ENCODE assay signal across 11 cellular contexts in the genomic region with DNA sequence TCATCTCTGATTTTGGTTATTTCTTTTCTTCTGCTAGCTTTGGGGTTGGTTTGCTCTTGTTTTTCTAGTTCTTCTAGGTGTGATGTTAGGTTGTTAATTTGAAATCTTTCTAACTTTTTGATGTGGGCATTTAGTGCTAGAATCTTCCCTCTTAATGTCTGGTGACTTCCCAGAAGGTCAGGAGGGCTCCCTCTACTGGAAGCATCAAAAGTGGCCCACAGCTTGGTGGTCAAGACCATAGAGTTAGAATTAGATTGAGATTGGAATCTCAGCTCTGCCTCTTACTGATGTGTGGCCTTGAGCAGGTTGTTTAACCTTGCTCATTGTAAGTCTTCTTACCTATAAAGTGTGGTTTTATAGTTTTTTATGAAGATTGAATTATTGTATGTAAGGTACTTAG.
DNase-seq lines count a peak whose midpoint lies in the region; ATAC-seq, FAIRE-seq and TF ChIP-seq lines count a peak whose summit lies in the region.
"Had no signal": no experiment of that assay in that cellular context is flagged by ENCODE, and none has a peak within 500 bp of the region (broad histone marks: within the 10 kb centered on the region; RNA-seq: fewer than 3 reads in every experiment).

No MANE protein-coding gene starts in this region.

- no peak overlapping the region for H2AFZ ChIP-seq in HepG2 (ENCODE audit: low read length)

- intact Hi-C loops in HepG2 (cut with micrococcal nuclease; ENCODE audit: unreplicated experiment), result loop anchor here (1.0 kb wide), 1 partner anchor 66 kb away; no protein-coding TSS in a partner anchor

- TF ChIP-seq CTCF in HFFc6 (IDR thresholded peaks at IDR 0.05) (peak; percentile 70), astrocyte of the spinal cord (IDR thresholded peaks at IDR 0.05; ENCODE audit: low read depth, low read length) (peak; percentile 39), HepG2 (CRISPR knock-in tag; IDR thresholded peaks at IDR 0.05) (0 out of 2 replicates have a peak, but pooled peaks have one; percentile 20)

- no peak overlapping the region for H3K4me3 Mint-ChIP-seq in HFFc6

- DNase-seq in DMS53 (lab: John Stamatoyannopoulos, UW) (peak; percentile 63), HFFc6 (no peak), astrocyte of the spinal cord (ENCODE audit: low read depth, low spot score) (peak; percentile 10), HepG2 (ENCODE audit: low spot score) (peak; percentile 5), NCI-H1436 (lab: John Stamatoyannopoulos, UW) (no peak), NCI-H510A treated with DMSO at 0.1 percent for 48 hours (lab: John Stamatoyannopoulos, UW) (no peak)
- no peak for DNase-seq in stimulated activated CD4-positive, alpha-beta T cell treated with anti-CD3 and anti-CD28 coated beads, Interleukin-2, amount 100 ng/mL, for 24 hours
- DNase-seq: heart left ventricle; NK-92 treated with Interleukin-12 subunit alpha and Interleukin-12 subunit beta, amount 100 ng/mL, for 24 hours; ovary had no signal

- no peaks in the 10 kb centered on the region; the same call in 1 of the 2 replicates for H3K36me3 Mint-ChIP-seq in HFFc6 (ENCODE audit: low read depth)

- no peak for TF ChIP-seq RAD21 in HepG2 (CRISPR knock-in tag; IDR thresholded peaks at IDR 0.05)

- H4K20me1 ChIP-seq in HepG2 (ENCODE audit: insufficient read depth, low read length), result no peaks in the 10 kb centered on the region

- no peaks in the 10 kb centered on the region; a peak in 2 of 5 replicates for H3K27me3 ChIP-seq in HepG2 (ENCODE audit: control insufficient read depth in 1 of 2, insufficient read depth in 2 of 2, low read length in 2 of 2)
- H3K27me3 ChIP-seq: heart left ventricle, ovary had no signal

- no peak overlapping the region for H3K9ac ChIP-seq in HepG2 (ENCODE audit: insufficient read depth, low read depth, low read length)

- peaks cover 14% of the 10 kb centered on the region for H3K9me3 ChIP-seq in HepG2 (ENCODE audit: low read length)
- H3K9me3 ChIP-seq: ovary had no signal

- TF ChIP-seq EP300 in HepG2 (IDR thresholded peaks at IDR 0.05; ENCODE audit: low read depth in 2 of 2, low read length in 2 of 2) (no peak), HepG2 (CRISPR knock-in tag; IDR thresholded peaks at IDR 0.05; ENCODE audit: borderline replicate concordance) (no peak)

- H3K4me1 Mint-ChIP-seq in HFFc6 (ENCODE audit: low read depth), result peaks cover 24% of the 10 kb centered on the region

- ATAC-seq in HepG2 (no peak), GM18502 (IDR thresholded peaks at IDR 0.05; ENCODE audit: poor library complexity, unreplicated experiment) (no peak)
- ATAC-seq: heart left ventricle had no signal

- in situ Hi-C loops in astrocyte of the spinal cord (cut with HindIII; ENCODE audit: low sequenced_read_pairs) (no loop called here), HepG2 (cut with HindIII; ENCODE audit: extremely low pct_ligation_motif_present, low pct_unique_long_range_greater_than_20kb) (no loop called here)

- no TSS peak for BruUV-seq in HepG2 (replicated peaks; lab: Mats Ljungman, UMichigan)

- H3K4me3 ChIP-seq in astrocyte of the spinal cord (ENCODE audit: low read depth, low read length) (no peak overlapping the region), HepG2 (replicated peaks in 1 of 3; ENCODE audit: insufficient read depth in 1 of 3, low read depth in 2 of 3, low read length in 3 of 3) (no peak overlapping the region)
- H3K4me3 ChIP-seq: heart left ventricle, ovary had no signal

- H3K4me1 ChIP-seq in HepG2 (ENCODE audit: insufficient read depth, low read length), result no peaks in the 10 kb centered on the region
- H3K4me1 ChIP-seq: heart left ventricle had no signal

- POLR2A ChIA-PET in HepG2 (lab: Yijun Ruan, JAX), result no interaction called here

- no peak overlapping the region for H3K27ac Mint-ChIP-seq in HFFc6

- no peaks in the 10 kb centered on the region for H3K79me2 ChIP-seq in HepG2 (ENCODE audit: insufficient read depth, low read length)

- FAIRE-seq in HepG2 (lab: Jason Lieb, UNC), result no peak

- no peak for TF ChIP-seq POLR2A in HepG2 (IDR thresholded peaks at IDR 0.05; ENCODE audit: insufficient read depth in 1 of 2, low read depth in 2 of 2, low read length in 2 of 2)

- peaks cover 2% of the 10 kb centered on the region; the same call in 1 of the 2 replicates for H3K27me3 Mint-ChIP-seq in HFFc6 (ENCODE audit: insufficient read depth)

- no peak overlapping the region for H3K4me2 ChIP-seq in HepG2 (ENCODE audit: low read depth, low read length)

- CTCF ChIA-PET in HepG2 (lab: Yijun Ruan, JAX; ENCODE audit: low intra/inter-chr PET ratio, low total read pairs), result interaction anchor here (1.4 kb wide), 1 partner anchor 328 kb away, joined by 3 read pairs; no protein-coding TSS in a partner anchor

- no peaks in the 10 kb centered on the region for H3K36me3 ChIP-seq in HepG2 (replicated peaks in 1 of 2; ENCODE audit: control insufficient read depth in 1 of 2, insufficient read depth in 2 of 2, low read length in 2 of 2)
- H3K36me3 ChIP-seq: heart left ventricle, ovary had no signal

- H3K27ac ChIP-seq in HepG2 (ENCODE audit: extremely low read length, insufficient read depth, low read length), result no peak overlapping the region
- H3K27ac ChIP-seq: heart left ventricle, ovary had no signal

- H3K9me3 Mint-ChIP-seq in HFFc6, result peaks cover 18% of the 10 kb centered on the region

TF ChIP-seq in HepG2, 621 proteins besides CTCF, POLR2A, EP300 and RAD21:
- 0 out of 2 replicates have a peak, but pooled peaks have one; percentile 7 for TF ChIP-seq STAG1 (CRISPR knock-in tag; IDR thresholded peaks at IDR 0.05)
- no peak for TF ChIP-seq SRSF4 (IDR thresholded peaks at IDR 0.05; ENCODE audit: low read depth, low read length, poor library complexity, severe bottlenecking)

Comparison
In these comparisons a context has a peak if more than half of its experiments do, and no peak if none do; other contexts are left out.
1. DNase-seq: peak in DMS53 (single experiment), astrocyte of the spinal cord (single experiment) and HepG2 (single experiment); none in HFFc6 (single experiment), NCI-H1436 (single experiment), stimulated activated CD4-positive, alpha-beta T cell treated with anti-CD3 and anti-CD28 coated beads, Interleukin-2, amount 100 ng/mL, for 24 hours (0 of 2) and NCI-H510A treated with DMSO at 0.1 percent for 48 hours (single experiment).
2. CTCF ChIP-seq: peak in every context shown above with its lines; median percentile 70 in HFFc6; 39 in astrocyte of the spinal cord; 20 in HepG2.